ENCODE assay signal across 24 cellular contexts in genomic region chrX:154131955-154132354, GRCh38. TPM values are rescaled to one million over a fixed set of nuclear protein-coding genes. Genes with fewer than 3 reads are reported as not detected.
DNase-seq lines count a peak whose midpoint lies in the region; ATAC-seq, FAIRE-seq and TF ChIP-seq lines count a peak whose summit lies in the region.
"Had no signal": no experiment of that assay in that cellular context is flagged by ENCODE, and none has a peak within 500 bp of the region (broad histone marks: within the 10 kb centered on the region; RNA-seq: fewer than 3 reads in every experiment).

No MANE protein-coding gene starts in this region.

- 40% methylated on average over 4 of the region's 4 CpGs for WGBS in HepG2 (ENCODE audit: low lambda C conversion rate)

- POLR2A ChIA-PET in endothelial cell of umbilical vein (lab: Charles Lee): no interaction called here
- POLR2A ChIA-PET in HepG2 (lab: Yijun Ruan, JAX): no interaction called here

- intact Hi-C loops in endothelial cell of umbilical vein (cut with micrococcal nuclease) (no loop called here), HepG2 (cut with micrococcal nuclease; ENCODE audit: unreplicated experiment) (no loop called here)

- H4K20me1 ChIP-seq in endothelial cell of umbilical vein (replicated peaks; ENCODE audit: control insufficient read depth, extremely low read depth, insufficient read depth, low read length) (no peaks in the 10 kb centered on the region), HepG2 (ENCODE audit: insufficient read depth, low read length) (no peaks in the 10 kb centered on the region)
- H4K20me1 ChIP-seq: BLaER1 had no signal

- H3K36me3 ChIP-seq in endothelial cell of umbilical vein (ENCODE audit: control insufficient read depth in 2 of 2, extremely low read depth in 1 of 2, insufficient read depth in 2 of 2, low read length in 2 of 2): no peaks in the 10 kb centered on the region
- no peaks in the 10 kb centered on the region for H3K36me3 ChIP-seq in HepG2 (replicated peaks in 1 of 2; ENCODE audit: control insufficient read depth in 1 of 2, insufficient read depth in 2 of 2, low read length in 2 of 2)
- H3K36me3 ChIP-seq: BE2C, BLaER1 had no signal

- DNase-seq in SK-MEL-5 (ENCODE audit: low read depth, low spot score) (peak; percentile 37), endothelial cell of umbilical vein (ENCODE audit: low read depth, low spot score) (no peak), HepG2 (ENCODE audit: low spot score) (peak; percentile 28), NCI-H1092 (lab: John Stamatoyannopoulos, UW) (no peak), midbrain (lab: John Stamatoyannopoulos, UW) (no peak)
- DNase-seq: 8988T; ACHN; BE2C; C1 segment of cervical spinal cord; CD4-positive, alpha-beta memory T cell; CD4-positive, CD25-positive, alpha-beta regulatory T cell; CD8-positive, alpha-beta memory T cell; COR-L47; DMS79 treated with DMSO at 0.1 percent for 48 hours; GF-D8 had no signal

- TF ChIP-seq POLR2A in endothelial cell of umbilical vein (IDR thresholded peaks at IDR 0.05; ENCODE audit: low read depth, low read length): no peak
- no peak for TF ChIP-seq POLR2A in HepG2 (IDR thresholded peaks at IDR 0.05; ENCODE audit: insufficient read depth in 1 of 2, low read depth in 2 of 2, low read length in 2 of 2)

- H3K4me1 ChIP-seq in endothelial cell of umbilical vein (ENCODE audit: control insufficient read depth, extremely low read depth, insufficient read depth, low read length) (peaks cover 13% of the 10 kb centered on the region), HepG2 (ENCODE audit: insufficient read depth, low read length) (peaks cover 12% of the 10 kb centered on the region; the same call in 1 of the 2 replicates)
- H3K4me1 ChIP-seq: BE2C had no signal

- H3K9me1 ChIP-seq in endothelial cell of umbilical vein (replicated peaks; ENCODE audit: control insufficient read depth, extremely low read depth, insufficient read depth, low read length): no peaks in the 10 kb centered on the region

- in situ Hi-C loops in SK-MEL-5 (cut with HindIII; ENCODE audit: low pct_unique_long_range_greater_than_20kb, low sequenced_read_pairs): no loop called here
- in situ Hi-C loops in HepG2 (cut with HindIII; ENCODE audit: extremely low pct_ligation_motif_present, low pct_unique_long_range_greater_than_20kb): no loop called here

- TF ChIP-seq EP300 in HepG2 (IDR thresholded peaks at IDR 0.05; ENCODE audit: low read depth in 2 of 2, low read length in 2 of 2) (no peak), HepG2 (CRISPR knock-in tag; IDR thresholded peaks at IDR 0.05; ENCODE audit: borderline replicate concordance) (no peak)

- no peak overlapping the region for H3K9ac ChIP-seq in endothelial cell of umbilical vein (replicated peaks; ENCODE audit: extremely low read depth, insufficient read depth, low read length)
- H3K9ac ChIP-seq in HepG2 (ENCODE audit: insufficient read depth, low read depth, low read length): no peak overlapping the region
- H3K9ac ChIP-seq: BLaER1 had no signal

- TF ChIP-seq RAD21 in HepG2 (CRISPR knock-in tag; IDR thresholded peaks at IDR 0.05): no peak

- CTCF ChIA-PET in endothelial cell of umbilical vein (lab: Charles Lee): no interaction called here
- CTCF ChIA-PET in HepG2 (lab: Yijun Ruan, JAX; ENCODE audit: low intra/inter-chr PET ratio, low total read pairs): no interaction called here

- FAIRE-seq in endothelial cell of umbilical vein (lab: Jason Lieb, UNC): peak; percentile 26
- peak; percentile 64 for FAIRE-seq in HepG2 (lab: Jason Lieb, UNC)
- FAIRE-seq: A204.1, G401.6, GM12891, GM19239 had no signal

- H3K9me3 ChIP-seq in endothelial cell of umbilical vein (replicated peaks; ENCODE audit: control insufficient read depth, insufficient read depth, low read length) (no peaks in the 10 kb centered on the region), HepG2 (ENCODE audit: low read length) (no peaks in the 10 kb centered on the region)
- H3K9me3 ChIP-seq: BE2C, BLaER1 had no signal

- H3K27me3 ChIP-seq in endothelial cell of umbilical vein (ENCODE audit: control insufficient read depth in 2 of 2, insufficient read depth in 2 of 2, low read length in 2 of 2) (no peaks in the 10 kb centered on the region), HepG2 (ENCODE audit: control insufficient read depth in 1 of 2, insufficient read depth in 2 of 2, low read length in 2 of 2) (no peaks in the 10 kb centered on the region; a peak in 1 of 5 replicates)
- H3K27me3 ChIP-seq: BE2C had no signal

- ATAC-seq in HepG2 (peak; percentile 58), HG03439 (IDR thresholded peaks at IDR 0.05; ENCODE audit: unreplicated experiment) (no peak)

- dilution Hi-C loops in endothelial cell of umbilical vein (cut with MboI; ENCODE audit: extremely low pct_ligation_motif_present, low sequenced_read_pairs): no loop called here

- H3K4me3 ChIP-seq in endothelial cell of umbilical vein (replicated peaks in 1 of 3; ENCODE audit: insufficient read depth in 1 of 3, low read depth in 1 of 3, low read length in 3 of 3) (no peak overlapping the region), HepG2 (replicated peaks in 1 of 3; ENCODE audit: insufficient read depth in 1 of 3, low read depth in 2 of 3, low read length in 3 of 3) (no peak overlapping the region)
- H3K4me3 ChIP-seq: BLaER1 had no signal

- H3K27ac ChIP-seq in endothelial cell of umbilical vein (ENCODE audit: insufficient read depth, low read depth, low read length) (no peak overlapping the region), HepG2 (ENCODE audit: extremely low read length, insufficient read depth, low read length) (no peak overlapping the region)
- H3K27ac ChIP-seq: BLaER1 had no signal

- no peaks in the 10 kb centered on the region for H3K79me2 ChIP-seq in endothelial cell of umbilical vein (ENCODE audit: control insufficient read depth, insufficient read depth, low read length)
- no peaks in the 10 kb centered on the region for H3K79me2 ChIP-seq in HepG2 (ENCODE audit: insufficient read depth, low read length)

- H3K4me2 ChIP-seq in endothelial cell of umbilical vein (ENCODE audit: insufficient read depth, low read length) (no peak overlapping the region), HepG2 (ENCODE audit: low read depth, low read length) (no peak overlapping the region)
- H3K4me2 ChIP-seq: BLaER1 had no signal

- no TSS peak for BruUV-seq in endothelial cell of umbilical vein (replicated peaks; lab: Mats Ljungman, UMichigan)
- no TSS peak for BruUV-seq in HepG2 (replicated peaks; lab: Mats Ljungman, UMichigan)

- H2AFZ ChIP-seq in endothelial cell of umbilical vein (ENCODE audit: low read depth, low read length) (no peak overlapping the region), HepG2 (ENCODE audit: low read length) (no peak overlapping the region)

- TF ChIP-seq CTCF in endothelial cell of umbilical vein (IDR thresholded peaks at IDR 0.05; ENCODE audit: extremely low read depth in 1 of 2, insufficient read depth in 1 of 2, low read depth in 1 of 2, low read length in 2 of 2) (no peak), HepG2 (CRISPR knock-in tag; IDR thresholded peaks at IDR 0.05) (no peak)

RNA-seq across cellular contexts. Expression of gene OPN1LW, which starts 12.1 kb away (rescaled TPM):
- total RNA-seq in SK-MEL-5 (2014; rRNA removed; shearing (Covaris generic)): not detected in 2 replicates
- polyA plus RNA-seq in SK-MEL-5 (2015; cell fraction: cytosol; rRNA removed): not detected in 2 replicates
- not detected in 2 replicates for polyA plus RNA-seq in SK-MEL-5 (2015; cell fraction: nucleus; rRNA removed)
- total RNA-seq in endothelial cell of umbilical vein (not detected in 2 replicates), HepG2 (2016; rRNA removed; fragmentation: Illumina TruSeq; extraction: Trizol) (not detected in 2 replicates)
- polyA plus RNA-seq in endothelial cell of umbilical vein (not detected in 2 replicates), HepG2 (2011; rRNA removed) (not detected in 2 replicates)
- not detected in 2 replicates for polyA plus RNA-seq in endothelial cell of umbilical vein (2011; cell fraction: cytosol; rRNA removed)
- polyA plus RNA-seq in endothelial cell of umbilical vein (2011; cell fraction: nucleus; rRNA removed): not detected in 2 replicates
- not detected in 2 replicates for polyA plus RNA-seq in endothelial cell of umbilical vein (2012)
- polyA minus RNA-seq in endothelial cell of umbilical vein: not detected in 2 replicates
- polyA minus RNA-seq in endothelial cell of umbilical vein (2011; cell fraction: cytosol; rRNA and poly(A)+ RNA removed): not detected
- not detected in 2 replicates for polyA minus RNA-seq in endothelial cell of umbilical vein (2011; cell fraction: nucleus; rRNA and poly(A)+ RNA removed)
- total RNA-seq in HepG2 (2016; cell fraction: cytosol; rRNA removed; fragmentation: Illumina TruSeq; extraction: Trizol; ENCODE audit: low read depth): not detected in 2 replicates
- not detected in 2 replicates for total RNA-seq in HepG2 (2016; cell fraction: insoluble cytoplasmic fraction; rRNA removed; fragmentation: Illumina TruSeq; extraction: Trizol)
- total RNA-seq in HepG2 (2016; cell fraction: membrane; rRNA removed; fragmentation: Illumina TruSeq; extraction: Trizol): not detected in 2 replicates
- total RNA-seq in HepG2 (2016; cell fraction: nucleus; rRNA removed; fragmentation: Illumina TruSeq; extraction: Trizol): not detected in 2 replicates
- polyA plus RNA-seq in HepG2 (2011; cell fraction: cytosol; rRNA removed): not detected in 2 replicates
- polyA plus RNA-seq in HepG2 (2011; cell fraction: nucleus; rRNA removed): not detected in 2 replicates
- polyA plus RNA-seq in HepG2 (2012): not detected in 2 replicates
- polyA plus RNA-seq in HepG2 (2016; cell fraction: cytosol; fragmentation: Illumina TruSeq; extraction: Trizol; ENCODE audit: low read depth): not detected in 2 replicates
- not detected in 2 replicates for polyA plus RNA-seq in HepG2 (2016; cell fraction: insoluble cytoplasmic fraction; fragmentation: Illumina TruSeq; extraction: Trizol; ENCODE audit: low read depth)
- not detected in 2 replicates for polyA plus RNA-seq in HepG2 (2016; cell fraction: membrane; fragmentation: Illumina TruSeq; extraction: Trizol; ENCODE audit: low read depth)
- not detected in 2 replicates for polyA plus RNA-seq in HepG2 (2016; cell fraction: nucleus; fragmentation: Illumina TruSeq; extraction: Trizol; ENCODE audit: insufficient read depth, low read depth)
- polyA minus RNA-seq in HepG2 (2011; rRNA and poly(A)+ RNA removed; ENCODE audit: low replicate concordance): not detected in 2 replicates
- polyA minus RNA-seq in HepG2 (2011; cell fraction: cytosol; rRNA and poly(A)+ RNA removed): not detected in 2 replicates
- not detected in 2 replicates for polyA minus RNA-seq in HepG2 (2011; cell fraction: nucleus; rRNA and poly(A)+ RNA removed)
- total RNA-seq: A673; CD4-positive, alpha-beta memory T cell; CD4-positive, CD25-positive, alpha-beta regulatory T cell; CD8-positive, alpha-beta memory T cell had no signal
- polyA plus RNA-seq: AG04450; CD14-positive monocyte; CD4-positive, alpha-beta memory T cell; CD4-positive, CD25-positive, alpha-beta regulatory T cell; CD8-positive, alpha-beta memory T cell had no signal

RNA-seq across cellular contexts. Expression of gene MECP2, which starts 34.4 kb away (rescaled TPM):
- 57.0 and 65.5 TPM in 2 replicates for total RNA-seq in SK-MEL-5 (2014; rRNA removed; shearing (Covaris generic))
- polyA plus RNA-seq in SK-MEL-5 (2015; cell fraction: cytosol; rRNA removed): 39.1 and 51.2 TPM in 2 replicates
- 51.8 and 61.6 TPM in 2 replicates for polyA plus RNA-seq in SK-MEL-5 (2015; cell fraction: nucleus; rRNA removed)
- total RNA-seq in endothelial cell of umbilical vein: 40.9 and 45.3 TPM in 2 replicates
- 7.7 and 9.0 TPM in 2 replicates for polyA plus RNA-seq in endothelial cell of umbilical vein
- polyA plus RNA-seq in endothelial cell of umbilical vein (2011; cell fraction: cytosol; rRNA removed): 10.3 and 13.8 TPM in 2 replicates
- 33.1 and 33.9 TPM in 2 replicates for polyA plus RNA-seq in endothelial cell of umbilical vein (2011; cell fraction: nucleus; rRNA removed)
- 13.8 and 16.5 TPM in 2 replicates for polyA plus RNA-seq in endothelial cell of umbilical vein (2012)
- 45.2 and 54.7 TPM in 2 replicates for polyA minus RNA-seq in endothelial cell of umbilical vein
- polyA minus RNA-seq in endothelial cell of umbilical vein (2011; cell fraction: cytosol; rRNA and poly(A)+ RNA removed): 13.2 TPM
- polyA minus RNA-seq in endothelial cell of umbilical vein (2011; cell fraction: nucleus; rRNA and poly(A)+ RNA removed): 59.0 and 74.8 TPM in 2 replicates
- 16.4 and 18.1 TPM in 2 replicates for total RNA-seq in HepG2 (2016; rRNA removed; fragmentation: Illumina TruSeq; extraction: Trizol)
- 12.6 and 12.7 TPM in 2 replicates for total RNA-seq in HepG2 (2016; cell fraction: cytosol; rRNA removed; fragmentation: Illumina TruSeq; extraction: Trizol; ENCODE audit: low read depth)
- 15.3 and 17.0 TPM in 2 replicates for total RNA-seq in HepG2 (2016; cell fraction: insoluble cytoplasmic fraction; rRNA removed; fragmentation: Illumina TruSeq; extraction: Trizol)
- total RNA-seq in HepG2 (2016; cell fraction: membrane; rRNA removed; fragmentation: Illumina TruSeq; extraction: Trizol): 27.1 and 27.7 TPM in 2 replicates
- 18.4 and 26.4 TPM in 2 replicates for total RNA-seq in HepG2 (2016; cell fraction: nucleus; rRNA removed; fragmentation: Illumina TruSeq; extraction: Trizol)
- polyA plus RNA-seq in HepG2 (2011; rRNA removed): 7.9 and 8.0 TPM in 2 replicates
- 4.6 and 4.7 TPM in 2 replicates for polyA plus RNA-seq in HepG2 (2011; cell fraction: cytosol; rRNA removed)
- 19.4 and 22.3 TPM in 2 replicates for polyA plus RNA-seq in HepG2 (2011; cell fraction: nucleus; rRNA removed)
- polyA plus RNA-seq in HepG2 (2012): 8.3 and 9.6 TPM in 2 replicates
- polyA plus RNA-seq in HepG2 (2016; cell fraction: cytosol; fragmentation: Illumina TruSeq; extraction: Trizol; ENCODE audit: low read depth): 15.2 and 15.6 TPM in 2 replicates
- polyA plus RNA-seq in HepG2 (2016; cell fraction: insoluble cytoplasmic fraction; fragmentation: Illumina TruSeq; extraction: Trizol; ENCODE audit: low read depth): 11.9 and 15.9 TPM in 2 replicates
- polyA plus RNA-seq in HepG2 (2016; cell fraction: membrane; fragmentation: Illumina TruSeq; extraction: Trizol; ENCODE audit: low read depth): 22.5 and 23.0 TPM in 2 replicates
- polyA plus RNA-seq in HepG2 (2016; cell fraction: nucleus; fragmentation: Illumina TruSeq; extraction: Trizol; ENCODE audit: insufficient read depth, low read depth): 21.4 and 24.2 TPM in 2 replicates
- 17.0 and 27.8 TPM in 2 replicates for polyA minus RNA-seq in HepG2 (2011; rRNA and poly(A)+ RNA removed; ENCODE audit: low replicate concordance)
- polyA minus RNA-seq in HepG2 (2011; cell fraction: cytosol; rRNA and poly(A)+ RNA removed): 3.6 and 5.0 TPM in 2 replicates
- polyA minus RNA-seq in HepG2 (2011; cell fraction: nucleus; rRNA and poly(A)+ RNA removed): 33.7 and 39.8 TPM in 2 replicates

RNA-seq across cellular contexts. Expression of gene OPN1MW, which starts 50.4 kb away (rescaled TPM):
- total RNA-seq in SK-MEL-5 (2014; rRNA removed; shearing (Covaris generic)): not detected in 2 replicates
- polyA plus RNA-seq in SK-MEL-5 (2015; cell fraction: cytosol; rRNA removed): not detected in 2 replicates
- not detected in 2 replicates for polyA plus RNA-seq in SK-MEL-5 (2015; cell fraction: nucleus; rRNA removed)
- total RNA-seq in endothelial cell of umbilical vein (not detected in 2 replicates), HepG2 (2016; rRNA removed; fragmentation: Illumina TruSeq; extraction: Trizol) (not detected in 2 replicates)
- polyA plus RNA-seq in endothelial cell of umbilical vein (0.10 TPM in 1 of 2 replicates, not detected in the other), HepG2 (2011; rRNA removed) (not detected in 2 replicates)
- polyA plus RNA-seq in endothelial cell of umbilical vein (2011; cell fraction: cytosol; rRNA removed): not detected in 2 replicates
- polyA plus RNA-seq in endothelial cell of umbilical vein (2011; cell fraction: nucleus; rRNA removed): not detected in 2 replicates
- polyA plus RNA-seq in endothelial cell of umbilical vein (2012): not detected in 2 replicates
- polyA minus RNA-seq in endothelial cell of umbilical vein: not detected in 2 replicates
- not detected for polyA minus RNA-seq in endothelial cell of umbilical vein (2011; cell fraction: cytosol; rRNA and poly(A)+ RNA removed)
- polyA minus RNA-seq in endothelial cell of umbilical vein (2011; cell fraction: nucleus; rRNA and poly(A)+ RNA removed): not detected in 2 replicates
- not detected in 2 replicates for total RNA-seq in HepG2 (2016; cell fraction: cytosol; rRNA removed; fragmentation: Illumina TruSeq; extraction: Trizol; ENCODE audit: low read depth)
- not detected in 2 replicates for total RNA-seq in HepG2 (2016; cell fraction: insoluble cytoplasmic fraction; rRNA removed; fragmentation: Illumina TruSeq; extraction: Trizol)
- not detected in 2 replicates for total RNA-seq in HepG2 (2016; cell fraction: membrane; rRNA removed; fragmentation: Illumina TruSeq; extraction: Trizol)
- total RNA-seq in HepG2 (2016; cell fraction: nucleus; rRNA removed; fragmentation: Illumina TruSeq; extraction: Trizol): not detected in 2 replicates
- polyA plus RNA-seq in HepG2 (2011; cell fraction: cytosol; rRNA removed): not detected in 2 replicates
- not detected in 2 replicates for polyA plus RNA-seq in HepG2 (2011; cell fraction: nucleus; rRNA removed)
- not detected in 2 replicates for polyA plus RNA-seq in HepG2 (2012)
- not detected in 2 replicates for polyA plus RNA-seq in HepG2 (2016; cell fraction: cytosol; fragmentation: Illumina TruSeq; extraction: Trizol; ENCODE audit: low read depth)
- not detected in 2 replicates for polyA plus RNA-seq in HepG2 (2016; cell fraction: insoluble cytoplasmic fraction; fragmentation: Illumina TruSeq; extraction: Trizol; ENCODE audit: low read depth)
- polyA plus RNA-seq in HepG2 (2016; cell fraction: membrane; fragmentation: Illumina TruSeq; extraction: Trizol; ENCODE audit: low read depth): not detected in 2 replicates
- not detected in 2 replicates for polyA plus RNA-seq in HepG2 (2016; cell fraction: nucleus; fragmentation: Illumina TruSeq; extraction: Trizol; ENCODE audit: insufficient read depth, low read depth)
- not detected in 2 replicates for polyA minus RNA-seq in HepG2 (2011; rRNA and poly(A)+ RNA removed; ENCODE audit: low replicate concordance)
- polyA minus RNA-seq in HepG2 (2011; cell fraction: cytosol; rRNA and poly(A)+ RNA removed): not detected in 2 replicates
- not detected in 2 replicates for polyA minus RNA-seq in HepG2 (2011; cell fraction: nucleus; rRNA and poly(A)+ RNA removed)
- total RNA-seq: A673; CD4-positive, alpha-beta memory T cell; CD4-positive, CD25-positive, alpha-beta regulatory T cell; CD8-positive, alpha-beta memory T cell had no signal
- polyA plus RNA-seq: AG04450; CD14-positive monocyte; CD4-positive, alpha-beta memory T cell; CD4-positive, CD25-positive, alpha-beta regulatory T cell; CD8-positive, alpha-beta memory T cell had no signal

Comparison
In these comparisons a context has a peak if more than half of its experiments do, and no peak if none do; other contexts are left out.
1. DNase-seq: peak in SK-MEL-5 (single experiment) and HepG2 (single experiment); none in endothelial cell of umbilical vein (single experiment), NCI-H1092 (single experiment) and midbrain (single experiment).